Comparison of ENCODE assay signal across 1 cellular context in the genomic region with DNA sequence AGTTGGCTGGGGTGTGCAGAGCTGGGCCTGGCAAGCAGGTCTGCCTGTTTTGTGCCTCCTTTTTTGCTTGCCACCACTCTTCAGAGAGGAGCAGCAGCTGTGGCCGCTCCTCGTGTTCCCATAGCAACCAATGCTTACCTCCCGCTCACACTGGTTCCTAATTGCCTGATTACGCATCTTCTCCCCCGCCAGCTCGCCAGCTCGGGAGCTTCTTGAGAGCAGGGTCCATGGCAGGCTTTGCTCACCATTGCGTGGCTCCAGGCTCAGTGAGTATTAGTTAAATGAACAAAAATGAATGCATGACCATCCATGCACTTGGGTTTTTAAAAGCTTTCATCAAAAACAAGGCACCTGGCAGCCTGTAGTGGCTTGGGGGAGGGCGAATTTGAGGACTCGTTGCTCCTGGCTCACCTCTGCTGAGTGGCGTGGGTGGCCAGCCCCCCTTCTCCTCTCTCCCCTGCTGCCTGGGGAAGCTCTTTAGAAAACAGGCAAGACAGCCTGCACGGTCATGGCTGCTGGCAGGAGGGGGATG.
TF ChIP-seq lines count a peak whose summit lies in the region.

No MANE protein-coding gene starts in this region.

TF ChIP-seq in GM23338, 12 proteins besides CTCF, POLR2A, EP300 and RAD21 (continued from another document):
- TF ChIP-seq, protein P1, sequence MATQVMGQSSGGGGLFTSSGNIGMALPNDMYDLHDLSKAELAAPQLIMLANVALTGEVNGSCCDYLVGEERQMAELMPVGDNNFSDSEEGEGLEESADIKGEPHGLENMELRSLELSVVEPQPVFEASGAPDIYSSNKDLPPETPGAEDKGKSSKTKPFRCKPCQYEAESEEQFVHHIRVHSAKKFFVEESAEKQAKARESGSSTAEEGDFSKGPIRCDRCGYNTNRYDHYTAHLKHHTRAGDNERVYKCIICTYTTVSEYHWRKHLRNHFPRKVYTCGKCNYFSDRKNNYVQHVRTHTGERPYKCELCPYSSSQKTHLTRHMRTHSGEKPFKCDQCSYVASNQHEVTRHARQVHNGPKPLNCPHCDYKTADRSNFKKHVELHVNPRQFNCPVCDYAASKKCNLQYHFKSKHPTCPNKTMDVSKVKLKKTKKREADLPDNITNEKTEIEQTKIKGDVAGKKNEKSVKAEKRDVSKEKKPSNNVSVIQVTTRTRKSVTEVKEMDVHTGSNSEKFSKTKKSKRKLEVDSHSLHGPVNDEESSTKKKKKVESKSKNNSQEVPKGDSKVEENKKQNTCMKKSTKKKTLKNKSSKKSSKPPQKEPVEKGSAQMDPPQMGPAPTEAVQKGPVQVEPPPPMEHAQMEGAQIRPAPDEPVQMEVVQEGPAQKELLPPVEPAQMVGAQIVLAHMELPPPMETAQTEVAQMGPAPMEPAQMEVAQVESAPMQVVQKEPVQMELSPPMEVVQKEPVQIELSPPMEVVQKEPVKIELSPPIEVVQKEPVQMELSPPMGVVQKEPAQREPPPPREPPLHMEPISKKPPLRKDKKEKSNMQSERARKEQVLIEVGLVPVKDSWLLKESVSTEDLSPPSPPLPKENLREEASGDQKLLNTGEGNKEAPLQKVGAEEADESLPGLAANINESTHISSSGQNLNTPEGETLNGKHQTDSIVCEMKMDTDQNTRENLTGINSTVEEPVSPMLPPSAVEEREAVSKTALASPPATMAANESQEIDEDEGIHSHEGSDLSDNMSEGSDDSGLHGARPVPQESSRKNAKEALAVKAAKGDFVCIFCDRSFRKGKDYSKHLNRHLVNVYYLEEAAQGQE (IDR thresholded peaks at IDR 0.05; ENCODE audit: unreplicated experiment) = no peak
- TF ChIP-seq JUNB (IDR thresholded peaks at IDR 0.05; ENCODE audit: unreplicated experiment) = no peak
- TF ChIP-seq, protein P2, sequence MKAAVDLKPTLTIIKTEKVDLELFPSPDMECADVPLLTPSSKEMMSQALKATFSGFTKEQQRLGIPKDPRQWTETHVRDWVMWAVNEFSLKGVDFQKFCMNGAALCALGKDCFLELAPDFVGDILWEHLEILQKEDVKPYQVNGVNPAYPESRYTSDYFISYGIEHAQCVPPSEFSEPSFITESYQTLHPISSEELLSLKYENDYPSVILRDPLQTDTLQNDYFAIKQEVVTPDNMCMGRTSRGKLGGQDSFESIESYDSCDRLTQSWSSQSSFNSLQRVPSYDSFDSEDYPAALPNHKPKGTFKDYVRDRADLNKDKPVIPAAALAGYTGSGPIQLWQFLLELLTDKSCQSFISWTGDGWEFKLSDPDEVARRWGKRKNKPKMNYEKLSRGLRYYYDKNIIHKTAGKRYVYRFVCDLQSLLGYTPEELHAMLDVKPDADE (IDR thresholded peaks at IDR 0.05) = no peak
- no peak for TF ChIP-seq ZNF462 (CRISPR knock-in tag; IDR thresholded peaks at IDR 0.05)
- no peak for TF ChIP-seq EZH2 (IDR thresholded peaks at IDR 0.05; ENCODE audit: low read depth, unreplicated experiment)
- no peak for TF ChIP-seq EZH2phosphoT487 (IDR thresholded peaks at IDR 0.05; ENCODE audit: unreplicated experiment)
- TF ChIP-seq POLR2AphosphoS5 (IDR thresholded peaks at IDR 0.05; ENCODE audit: low read depth) = no peak
